Comparison of ENCODE assay signal across 8 cellular contexts in genomic region chr7:114924066-114924712, GRCh38. TPM values are rescaled to one million over a fixed set of nuclear protein-coding genes. Genes with fewer than 3 reads are reported as not detected.
DNase-seq lines count a peak whose midpoint lies in the region; ATAC-seq and TF ChIP-seq lines count a peak whose summit lies in the region.

No MANE protein-coding gene starts in this region.

- no peaks in the 10 kb centered on the region for H3K27me3 ChIP-seq in CD4-positive, CD25-positive, alpha-beta regulatory T cell (ENCODE audit: control insufficient read depth, insufficient read depth, low read length)
- no peaks in the 10 kb centered on the region for H3K27me3 ChIP-seq in muscle layer of duodenum (ENCODE audit: low read depth, low read length)
- H3K27me3 ChIP-seq in HAP-1 (ENCODE audit: low read depth), result no peaks in the 10 kb centered on the region

- H3K4me3 Mint-ChIP-seq in CD4-positive, CD25-positive, alpha-beta regulatory T cell, result peak overlapping the region; percentile 93 to 97 (median 96)
- H3K4me3 Mint-ChIP-seq in activated CD8-positive, alpha-beta T cell treated with anti-CD3 and anti-CD28 coated beads for 36 hours, result peak overlapping the region; percentile 81

- peak in 1 of 3 donors; percentile 70 for DNase-seq in CD4-positive, CD25-positive, alpha-beta regulatory T cell
- no peak for DNase-seq in activated CD8-positive, alpha-beta T cell treated with anti-CD3 and anti-CD28 coated beads for 36 hours
- DNase-seq in effector CD8-positive, alpha-beta T cell (lab: John Stamatoyannopoulos, UW), result no peak
- no peak for DNase-seq in stimulated activated naive CD4-positive, alpha-beta T cell (lab: John Stamatoyannopoulos, UW)
- DNase-seq in HAP-1 (ENCODE audit: low spot score in 2 of 2), result no peak

- ATAC-seq in CD4-positive, CD25-positive, alpha-beta regulatory T cell (ENCODE audit: low read depth in 2 of 2), result no peak
- ATAC-seq in GM21529 (IDR thresholded peaks at IDR 0.05; ENCODE audit: unreplicated experiment) (peak; percentile 27), GM19463 (IDR thresholded peaks at IDR 0.05; ENCODE audit: unreplicated experiment) (no peak)
- ATAC-seq in activated CD8-positive, alpha-beta T cell treated with anti-CD3 and anti-CD28 coated beads for 36 hours, result no peak

- intact Hi-C loops in activated CD8-positive, alpha-beta T cell treated with anti-CD3 and anti-CD28 coated beads for 36 hours (cut with micrococcal nuclease), result loop anchor here (5.0 to 10.0 kb wide), 3 partner anchors 37 to 129 kb away; no protein-coding TSS in a partner anchor

- no peaks in the 10 kb centered on the region for H3K9me3 ChIP-seq in CD4-positive, CD25-positive, alpha-beta regulatory T cell (ENCODE audit: control insufficient read depth in 2 of 2, low read length in 2 of 2)
- no peaks in the 10 kb centered on the region for H3K9me3 ChIP-seq in muscle layer of duodenum (ENCODE audit: control insufficient read depth in 1 of 2, low read length in 2 of 2)
- H3K9me3 ChIP-seq in HAP-1, result no peaks in the 10 kb centered on the region

- H3K36me3 ChIP-seq in CD4-positive, CD25-positive, alpha-beta regulatory T cell (ENCODE audit: control insufficient read depth, insufficient read depth, low read length), result no peaks in the 10 kb centered on the region
- H3K36me3 ChIP-seq in muscle layer of duodenum (ENCODE audit: control insufficient read depth in 1 of 2, insufficient read depth in 2 of 2, low read length in 2 of 2), result no peaks in the 10 kb centered on the region
- no peaks in the 10 kb centered on the region for H3K36me3 ChIP-seq in HAP-1 (replicated peaks)

- no peaks in the 10 kb centered on the region for H3K27me3 Mint-ChIP-seq in CD4-positive, CD25-positive, alpha-beta regulatory T cell
- H3K27me3 Mint-ChIP-seq in activated CD8-positive, alpha-beta T cell treated with anti-CD3 and anti-CD28 coated beads for 36 hours, result no peaks in the 10 kb centered on the region

- peaks cover 24 to 44% (median 30%) of the 10 kb centered on the region in 4 donors for H3K4me1 Mint-ChIP-seq in CD4-positive, CD25-positive, alpha-beta regulatory T cell
- peaks cover 43% of the 10 kb centered on the region for H3K4me1 Mint-ChIP-seq in activated CD8-positive, alpha-beta T cell treated with anti-CD3 and anti-CD28 coated beads for 36 hours (ENCODE audit: low read depth)

- CTCF ChIA-PET in activated CD8-positive, alpha-beta T cell treated with anti-CD3 and anti-CD28 coated beads for 36 hours (lab: Charles Lee), result interaction anchor here (1.3 to 3.9 kb wide), 3 partner anchors 58 to 85 kb away, joined by 3 to 25 read pairs (median 11); no protein-coding TSS in a partner anchor

- peak overlapping the region; percentile 95 for H3K4me3 ChIP-seq in CD4-positive, CD25-positive, alpha-beta regulatory T cell (ENCODE audit: low read depth, low read length)
- peak overlapping the region; percentile 72 to 86 for H3K4me3 ChIP-seq in muscle layer of duodenum (ENCODE audit: low read depth in 1 of 2, low read length in 2 of 2)
- no peak overlapping the region for H3K4me3 ChIP-seq in HAP-1

- H3K27ac ChIP-seq in CD4-positive, CD25-positive, alpha-beta regulatory T cell (ENCODE audit: insufficient read depth, low read length, poor library complexity, severe bottlenecking), result peak overlapping the region; percentile 90
- H3K27ac ChIP-seq in muscle layer of duodenum (ENCODE audit: low read length), result peak overlapping the region; percentile 80

- peak overlapping the region; percentile 89 to 95 (median 95) for H3K27ac Mint-ChIP-seq in CD4-positive, CD25-positive, alpha-beta regulatory T cell
- H3K27ac Mint-ChIP-seq in activated CD8-positive, alpha-beta T cell treated with anti-CD3 and anti-CD28 coated beads for 36 hours, result peak overlapping the region; percentile 95

- peaks cover 59% of the 10 kb centered on the region for H3K4me1 ChIP-seq in CD4-positive, CD25-positive, alpha-beta regulatory T cell (ENCODE audit: control insufficient read depth, insufficient read depth, low read length, poor library complexity, severe bottlenecking)
- H3K4me1 ChIP-seq in muscle layer of duodenum (ENCODE audit: control insufficient read depth in 1 of 2, insufficient read depth in 2 of 2, low read length in 2 of 2) (peaks cover 4 to 19% of the 10 kb centered on the region in 2 donors), HAP-1 (peaks cover 7% of the 10 kb centered on the region)

- POLR2A ChIA-PET in activated CD8-positive, alpha-beta T cell treated with anti-CD3 and anti-CD28 coated beads for 36 hours (lab: Charles Lee), result interaction anchor here (0.6 to 2.2 kb wide), 9 partner anchors 8 to 125 kb away, joined by 3 to 10 read pairs (median 4); no protein-coding TSS in a partner anchor

- in situ Hi-C loops in HAP-1 (cut with MboI; ENCODE audit: low sequenced_read_pairs), result no loop called here

- H3K36me3 Mint-ChIP-seq in CD4-positive, CD25-positive, alpha-beta regulatory T cell, result no peaks in the 10 kb centered on the region
- peaks cover 21% of the 10 kb centered on the region for H3K36me3 Mint-ChIP-seq in activated CD8-positive, alpha-beta T cell treated with anti-CD3 and anti-CD28 coated beads for 36 hours (ENCODE audit: low read depth)

- H3K9me3 Mint-ChIP-seq in CD4-positive, CD25-positive, alpha-beta regulatory T cell, result no peaks in the 10 kb centered on the region
- H3K9me3 Mint-ChIP-seq in activated CD8-positive, alpha-beta T cell treated with anti-CD3 and anti-CD28 coated beads for 36 hours, result no peaks in the 10 kb centered on the region

- no peak for TF ChIP-seq CTCF in activated CD8-positive, alpha-beta T cell treated with anti-CD3 and anti-CD28 coated beads for 36 hours (IDR thresholded peaks at IDR 0.05)

RNA-seq across cellular contexts. Expression of gene MDFIC, which starts 2.3 kb away (rescaled TPM):
- total RNA-seq in CD4-positive, CD25-positive, alpha-beta regulatory T cell, result 65.1 TPM
- polyA plus RNA-seq in CD4-positive, CD25-positive, alpha-beta regulatory T cell, result 10 to 100 TPM; 68.5 to 99.9 (median 89.9) TPM
- total RNA-seq in activated CD8-positive, alpha-beta T cell treated with anti-CD3 and anti-CD28 coated beads for 36 hours, result 10 to 100 TPM; 53.5 to 55.3 TPM
